ENCODE assay signal across 2 cellular contexts in genomic region chr21:45430521-45431501, GRCh38.
TF ChIP-seq lines count a peak whose summit lies in the region.

No MANE protein-coding gene starts in this region.

TF ChIP-seq in A549, 52 proteins besides CTCF, POLR2A, EP300 and RAD21:
- TF ChIP-seq CBX8 (IDR thresholded peaks at IDR 0.05) (no peak), CHD2 (IDR thresholded peaks at IDR 0.05; ENCODE audit: low read length, partially characterized antibody) (no peak), HEYL (CRISPR knock-in tag; IDR thresholded peaks at IDR 0.05) (no peak), CEBPB (IDR thresholded peaks at IDR 0.05) (no peak), JUN (IDR thresholded peaks at IDR 0.05) (no peak), MAZ (IDR thresholded peaks at IDR 0.05; ENCODE audit: borderline replicate concordance, low read depth, low read length) (no peak), RARB (CRISPR knock-in tag; IDR thresholded peaks at IDR 0.05) (no peak), ZNF302 (CRISPR knock-in tag; IDR thresholded peaks at IDR 0.05) (no peak), PHF8 (IDR thresholded peaks at IDR 0.05; ENCODE audit: borderline replicate concordance, low read depth) (no peak), HOXB5 (CRISPR knock-in tag; IDR thresholded peaks at IDR 0.05) (no peak), ELK1 (IDR thresholded peaks at IDR 0.05; ENCODE audit: low read depth, low read length) (no peak), HDAC2 (IDR thresholded peaks at IDR 0.05) (no peak), POLR2AphosphoS2 (conservative IDR thresholded peaks at IDR 0.05; ENCODE audit: low read length) (no peak)
- TF ChIP-seq, protein P1, sequence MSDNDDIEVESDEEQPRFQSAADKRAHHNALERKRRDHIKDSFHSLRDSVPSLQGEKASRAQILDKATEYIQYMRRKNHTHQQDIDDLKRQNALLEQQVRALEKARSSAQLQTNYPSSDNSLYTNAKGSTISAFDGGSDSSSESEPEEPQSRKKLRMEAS (IDR thresholded peaks at IDR 0.05), result no peak

TF ChIP-seq in IMR-90, 13 proteins besides CTCF, POLR2A, EP300 and RAD21:
- TF ChIP-seq CEBPB (IDR thresholded peaks at IDR 0.05; ENCODE audit: low read depth, low read length) (no peak), BHLHE40 (IDR thresholded peaks at IDR 0.05; ENCODE audit: low read depth, low read length) (peak; percentile 60; the same call in 1 of the 2 replicates), FOS (IDR thresholded peaks at IDR 0.05; ENCODE audit: low read depth, low read length) (no peak), USF2 (IDR thresholded peaks at IDR 0.05; ENCODE audit: low read depth, low read length) (no peak)
